Comparison of ENCODE assay signal across 8 cellular contexts in genomic region chr12:41277019-41277770, GRCh38.
A peak's percentile ranks its signal among the peaks of the same experiment; 100 is the strongest.
DNase-seq lines count a peak whose midpoint lies in the region; FAIRE-seq and TF ChIP-seq lines count a peak whose summit lies in the region.

No MANE protein-coding gene starts in this region.

- no peak overlapping the region for H3K9ac ChIP-seq in skeletal muscle satellite cell (ENCODE audit: low read depth, low read length)

- peaks cover 2% of the 10 kb centered on the region for H3K27me3 ChIP-seq in skeletal muscle satellite cell (ENCODE audit: control insufficient read depth, insufficient read depth, low read length)

- H3K27ac Mint-ChIP-seq in Calu3 (ENCODE audit: unreplicated experiment): no peak overlapping the region

- intact Hi-C loops in Calu3 (cut with micrococcal nuclease; ENCODE audit: unreplicated experiment): loop anchor here (2.0 to 10.0 kb wide), 4 partner anchors 88 to 748 kb away; no protein-coding TSS in a partner anchor

- H3K27me3 Mint-ChIP-seq in Calu3 (ENCODE audit: unreplicated experiment): no peaks in the 10 kb centered on the region

- H3K36me3 ChIP-seq in skeletal muscle satellite cell (ENCODE audit: insufficient read depth, low read length): no peaks in the 10 kb centered on the region

- CTCF ChIA-PET in Calu3 (lab: Charles Lee): interaction anchor here (1.5 kb wide), 1 partner anchor 747 kb away, joined by 5 read pairs; no protein-coding TSS in a partner anchor

- peak overlapping the region; percentile 30 for H3K4me2 ChIP-seq in skeletal muscle satellite cell (ENCODE audit: low read length)

- no peak overlapping the region for H3K4me3 ChIP-seq in skeletal muscle satellite cell (ENCODE audit: low read length)

- FAIRE-seq in TTC549 (lab: Jason Lieb, UNC): peak; percentile 62

- BruUV-seq in Calu3 (replicated peaks; lab: Mats Ljungman, UMichigan): no TSS peak

- TF ChIP-seq CTCF in Calu3 (IDR thresholded peaks at IDR 0.05; ENCODE audit: unreplicated experiment): peak; percentile 47

- peak; percentile 16 for DNase-seq in Calu3
- DNase-seq in GM19238 (ENCODE audit: insufficient read length, low spot score): peak; percentile 1
- peak; percentile 3 for DNase-seq in NCI-H1048 (lab: John Stamatoyannopoulos, UW)
- DNase-seq in glomerular endothelial cell (ENCODE audit: extremely low read depth, low read depth, low spot score): peak; percentile 20
- no peak for DNase-seq in T1000 (lab: John Stamatoyannopoulos, UW)
- no peak for DNase-seq in T-helper 9 cell

- no peaks in the 10 kb centered on the region for H3K4me1 ChIP-seq in skeletal muscle satellite cell (ENCODE audit: control insufficient read depth, insufficient read depth, low read length)

- H3K9me3 ChIP-seq in skeletal muscle satellite cell (replicated peaks; ENCODE audit: low read length): no peaks in the 10 kb centered on the region

- peaks cover 17% of the 10 kb centered on the region for H3K4me1 Mint-ChIP-seq in Calu3 (ENCODE audit: low read depth, unreplicated experiment)

- H3K9me3 Mint-ChIP-seq in Calu3 (ENCODE audit: low read depth, unreplicated experiment): no peaks in the 10 kb centered on the region

- H3K4me3 Mint-ChIP-seq in Calu3 (ENCODE audit: low read depth, unreplicated experiment): no peak overlapping the region

- H3K36me3 Mint-ChIP-seq in Calu3 (ENCODE audit: insufficient read depth, unreplicated experiment): no peaks in the 10 kb centered on the region

Comparison
In these comparisons a context has a peak if more than half of its experiments do, and no peak if none do; other contexts are left out.
1. DNase-seq: peak in Calu3 (single experiment), GM19238 (single experiment), NCI-H1048 (single experiment) and glomerular endothelial cell (single experiment); none in T1000 (single experiment) and T-helper 9 cell (single experiment).